ENCODE assay signal across 8 cellular contexts in the genomic region with DNA sequence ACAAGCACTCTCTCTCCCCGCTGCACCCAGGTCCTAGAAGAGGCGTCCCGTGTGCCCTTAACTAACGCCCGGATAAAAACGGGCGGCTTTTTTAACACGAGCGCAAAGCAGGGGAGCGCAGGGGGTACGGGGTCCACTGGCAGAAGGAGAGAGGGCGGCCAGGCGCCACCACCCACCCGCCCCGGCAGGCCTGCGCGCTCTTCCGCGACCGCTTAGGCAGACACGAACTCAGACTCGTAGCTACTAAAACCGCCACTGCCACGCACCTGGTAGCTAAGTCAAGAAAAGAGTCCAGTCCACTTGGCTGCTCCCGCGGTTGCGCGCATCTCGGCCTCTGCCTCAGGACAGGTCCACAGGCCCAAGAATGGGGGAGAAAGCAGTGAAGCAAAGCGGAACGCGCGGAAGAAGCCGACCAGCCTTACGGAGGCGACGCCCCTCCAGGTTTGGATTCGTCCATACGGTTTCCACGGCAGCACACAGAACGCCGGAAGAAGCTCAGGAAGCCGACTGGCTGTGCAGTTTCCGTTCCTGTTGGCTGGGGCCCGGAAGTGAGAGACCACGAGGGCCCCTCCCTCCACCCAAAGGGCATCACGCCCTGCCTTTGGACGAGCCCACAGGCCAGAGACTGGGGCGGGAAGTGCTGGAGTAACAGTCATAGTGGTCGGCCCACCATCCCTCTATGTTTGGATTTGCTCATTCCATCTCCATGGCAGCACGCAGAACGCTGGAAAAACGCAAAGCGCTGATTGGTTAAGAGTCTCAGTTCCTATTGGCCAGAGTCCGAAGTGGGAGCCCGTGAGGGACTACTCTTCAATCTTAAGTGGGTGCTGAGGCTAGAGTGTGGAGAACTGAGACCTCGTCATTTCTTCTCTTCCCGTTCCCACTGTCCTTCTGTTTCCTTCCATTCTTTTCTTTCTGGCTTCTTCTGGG. TPM values are rescaled to one million over a fixed set of nuclear protein-coding genes. Genes with fewer than 3 reads are reported as not detected.
DNase-seq lines count a peak whose midpoint lies in the region; ATAC-seq and TF ChIP-seq lines count a peak whose summit lies in the region.

A gene (minus strand): TSS at position 354 of the 930 bp plus-strand sequence. CDS start 7,344 bp downstream, outside the sequence.

- H3K4me3 Mint-ChIP-seq in activated CD4-positive, alpha-beta T cell treated with anti-CD3 and anti-CD28 coated beads for 36 hours, result peak within 1 kb of the TSS; percentile 95

- peak; percentile 94 for ATAC-seq in HG03439 (IDR thresholded peaks at IDR 0.05; ENCODE audit: unreplicated experiment)
- ATAC-seq in activated CD4-positive, alpha-beta T cell treated with anti-CD3 and anti-CD28 coated beads for 36 hours, result peak; percentile 91

- peaks cover 13% of the 10 kb centered on the region for H3K4me1 Mint-ChIP-seq in activated CD4-positive, alpha-beta T cell treated with anti-CD3 and anti-CD28 coated beads for 36 hours

- DNase-seq in AML-193 (lab: John Stamatoyannopoulos, UW), result peak; percentile 100
- peak; percentile 98 for DNase-seq in NCI-H510A treated with DMSO at 0.1 percent for 48 hours (lab: John Stamatoyannopoulos, UW)
- peak; percentile 96 for DNase-seq in activated CD4-positive, alpha-beta T cell treated with anti-CD3 and anti-CD28 coated beads for 36 hours
- peak; percentile 100 for DNase-seq in kidney glomerular epithelial cell (lab: John Stamatoyannopoulos, UW)
- peak; percentile 76 to 83 for DNase-seq in stimulated activated CD4-positive, alpha-beta T cell treated with anti-CD3 and anti-CD28 coated beads, Interleukin-1b, Interleukin-23, amount 100 ng/mL, for 1 hour (ENCODE audit: low read depth in 2 of 2)

- H3K36me3 Mint-ChIP-seq in activated CD4-positive, alpha-beta T cell treated with anti-CD3 and anti-CD28 coated beads for 36 hours (ENCODE audit: low read depth), result no peaks in the 10 kb centered on the region

- TF ChIP-seq POLR2A in GM19193 (IDR thresholded peaks at IDR 0.05; ENCODE audit: extremely low read depth, insufficient read depth, insufficient read length), result peak; percentile 69

- H3K27ac ChIP-seq in cingulate gyrus (ENCODE audit: low read depth, low read length), result peak within 1 kb of the TSS; percentile 54

- peak within 1 kb of the TSS; percentile 92 for H3K27ac Mint-ChIP-seq in activated CD4-positive, alpha-beta T cell treated with anti-CD3 and anti-CD28 coated beads for 36 hours

- H3K9me3 Mint-ChIP-seq in activated CD4-positive, alpha-beta T cell treated with anti-CD3 and anti-CD28 coated beads for 36 hours (ENCODE audit: low read depth), result no peaks in the 10 kb centered on the region

- POLR2A ChIA-PET in activated CD4-positive, alpha-beta T cell treated with anti-CD3 and anti-CD28 coated beads for 36 hours (lab: Charles Lee), result interaction anchor here (0.5 to 0.9 kb wide), 3 partner anchors 51 to 118 kb away, joined by 3 to 4 read pairs (median 3); no protein-coding TSS in a partner anchor

- H3K27me3 Mint-ChIP-seq in activated CD4-positive, alpha-beta T cell treated with anti-CD3 and anti-CD28 coated beads for 36 hours, result no peaks in the 10 kb centered on the region

- CTCF ChIA-PET in activated CD4-positive, alpha-beta T cell treated with anti-CD3 and anti-CD28 coated beads for 36 hours (lab: Charles Lee), result interaction anchor here (0.7 to 0.8 kb wide), 4 partner anchors 36 to 1428 kb away, joined by 3 to 5 read pairs (median 4); no protein-coding TSS in a partner anchor

- intact Hi-C loops in activated CD4-positive, alpha-beta T cell treated with anti-CD3 and anti-CD28 coated beads for 36 hours (cut with DNase I, micrococcal nuclease), result loop anchor here (1.0 to 5.0 kb wide), 16 partner anchors 51 to 1660 kb away; a partner anchor contains a TSS

RNA-seq across cellular contexts. Expression of the gene that starts here (rescaled TPM):
- total RNA-seq in activated CD4-positive, alpha-beta T cell treated with anti-CD3 and anti-CD28 coated beads for 36 hours, result 10 to 100 TPM; 13.1 to 14.2 TPM

Comparison
In these comparisons a context has a peak if more than half of its experiments do, and no peak if none do; other contexts are left out.
1. Peak in every context shown above with its lines: DNase-seq, ATAC-seq and H3K27ac ChIP-seq.